In genomic region chr1:55206210-55206609, GRCh38 we compare ENCODE assay signal across 1 cellular context.
TF ChIP-seq lines count a peak whose summit lies in the region.

No MANE protein-coding gene starts in this region.

TF ChIP-seq in K562, 482 proteins besides CTCF, POLR2A, EP300 and RAD21 (continued from another document):
- TF ChIP-seq DPF2 (IDR thresholded peaks at IDR 0.05): peak; percentile 44; the same call in 1 of the 2 replicates
- no peak for TF ChIP-seq MXI1 (IDR thresholded peaks at IDR 0.05; ENCODE audit: low read depth, low read length)
- TF ChIP-seq HDGF (IDR thresholded peaks at IDR 0.05): peak; percentile 68; the same call in 1 of the 2 replicates
- no peak for TF ChIP-seq MYNN (IDR thresholded peaks at IDR 0.05)
- TF ChIP-seq MYNN (CRISPR knock-in tag; IDR thresholded peaks at IDR 0.05): no peak
- no peak for TF ChIP-seq NFIC (IDR thresholded peaks at IDR 0.05)
- TF ChIP-seq HCFC1 (IDR thresholded peaks at IDR 0.05; ENCODE audit: low read depth, low read length): no peak
- no peak for TF ChIP-seq FOXA1 (IDR thresholded peaks at IDR 0.05; ENCODE audit: borderline replicate concordance)
